18 cellular contexts compared by ENCODE assay signal in the genomic region with DNA sequence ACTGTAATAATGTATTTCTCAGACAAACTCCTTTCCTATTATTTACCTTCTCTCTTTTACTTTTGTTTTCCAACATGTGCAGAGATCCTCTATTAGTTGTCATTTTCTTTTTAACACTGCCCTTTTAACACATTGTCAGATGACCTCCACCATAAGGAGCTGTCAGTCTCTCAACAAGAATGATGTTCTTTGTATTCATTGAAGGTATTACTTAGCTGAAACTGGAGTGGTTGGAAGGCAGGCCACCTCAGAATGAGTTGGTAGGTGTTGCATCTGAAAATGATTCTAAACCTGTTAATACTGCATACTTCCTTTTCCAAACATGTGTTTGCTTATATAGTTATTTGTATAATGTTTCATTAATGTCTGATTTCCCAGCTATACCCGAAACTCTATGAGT.
"Had no signal": no experiment of that assay in that cellular context is flagged by ENCODE, and none has a peak within 500 bp of the region (broad histone marks: within the 10 kb centered on the region; RNA-seq: fewer than 3 reads in every experiment).

No MANE protein-coding gene starts in this region.

- H3K27ac ChIP-seq: gastrocnemius medialis, prostate gland, right atrium auricular region, tibial nerve, uterus, WERI-Rb-1 had no signal

- H3K9me3 ChIP-seq: gastrocnemius medialis, prostate gland, right atrium auricular region, uterus had no signal

- H3K27me3 ChIP-seq: gastrocnemius medialis, right atrium auricular region, tibial nerve, uterus had no signal

- DNase-seq: activated CD4-positive, alpha-beta memory T cell treated with anti-CD3 and anti-CD28 coated beads for 36 hours; activated gamma-delta T cell treated with Interleukin-2 at 50 U/mL for 16 hours; activated T-cell treated with anti-CD3 and anti-CD28 coated beads for 4 hours; effector memory CD8-positive, alpha-beta T cell; gastrocnemius medialis; head of caudate nucleus; kidney glomerular epithelial cell; left ventricle myocardium superior; naive thymus-derived CD8-positive, alpha-beta T cell; stimulated activated CD4-positive, alpha-beta T cell treated with anti-CD3 and anti-CD28 coated beads, Interleukin-12 subunit alpha, Interleukin-12 subunit beta, amount 100 ng/mL, for 4 hours; stimulated activated CD4-positive, alpha-beta T cell treated with anti-CD3 and anti-CD28 coated beads, Interleukin-1b, Interleukin-23, amount 100 ng/mL, for 48 hours; stimulated activated naive CD4-positive, alpha-beta T cell treated with Interleukin-2 at 50 U/mL for 16 hours; T-helper 2 cell; uterus; WERI-Rb-1 had no signal

- H3K4me3 ChIP-seq: gastrocnemius medialis, prostate gland, right atrium auricular region, tibial nerve, uterus had no signal

- H3K4me1 ChIP-seq: gastrocnemius medialis, prostate gland, tibial nerve, uterus had no signal

- H3K36me3 ChIP-seq: gastrocnemius medialis, prostate gland, right atrium auricular region, uterus, WERI-Rb-1 had no signal

- ATAC-seq: effector memory CD8-positive, alpha-beta T cell; gastrocnemius medialis; left ventricle myocardium superior; naive thymus-derived CD8-positive, alpha-beta T cell had no signal
